19 cellular contexts compared by ENCODE assay signal in genomic region chrX:45584717-45585116, GRCh38.
A peak's percentile ranks its signal among the peaks of the same experiment; 100 is the strongest.
DNase-seq lines count a peak whose midpoint lies in the region; ATAC-seq, FAIRE-seq and TF ChIP-seq lines count a peak whose summit lies in the region.
"Had no signal": no experiment of that assay in that cellular context is flagged by ENCODE, and none has a peak within 500 bp of the region (broad histone marks: within the 10 kb centered on the region; RNA-seq: fewer than 3 reads in every experiment).

No MANE protein-coding gene starts in this region.

- H4K20me1 ChIP-seq in PC-3 (ENCODE audit: low read length): no peaks in the 10 kb centered on the region
- H4K20me1 ChIP-seq in keratinocyte (ENCODE audit: control insufficient read depth, extremely low read depth, insufficient read depth, low read length): no peaks in the 10 kb centered on the region

- no TSS peak for BruUV-seq in PC-3 (replicated peaks; lab: Mats Ljungman, UMichigan)

- no peak overlapping the region for H2AFZ ChIP-seq in PC-3 (ENCODE audit: low read length)
- H2AFZ ChIP-seq in keratinocyte (ENCODE audit: control insufficient read depth, low read length): no peak overlapping the region
- H2AFZ ChIP-seq: GM23248 had no signal

- H3K36me3 ChIP-seq in PC-3 (ENCODE audit: low read depth, low read length) (no peaks in the 10 kb centered on the region), bronchial epithelial cell (ENCODE audit: control insufficient read depth, insufficient read depth, low read length) (no peaks in the 10 kb centered on the region), keratinocyte (ENCODE audit: control insufficient read depth in 2 of 2, extremely low read depth in 1 of 2, insufficient read depth in 2 of 2, low read length in 2 of 2) (no peaks in the 10 kb centered on the region)
- H3K36me3 ChIP-seq: BE2C, HAP-1 had no signal

- ATAC-seq in PC-3: no peak
- ATAC-seq in HG03457 (IDR thresholded peaks at IDR 0.05; ENCODE audit: unreplicated experiment): no peak

- no peaks in the 10 kb centered on the region for H3K9me1 ChIP-seq in keratinocyte (ENCODE audit: control insufficient read depth, extremely low read depth, insufficient read depth, low read length)

- no peaks in the 10 kb centered on the region for H3F3A ChIP-seq in PC-3 (ENCODE audit: low read length, unreplicated experiment)

- H3K4me1 ChIP-seq in PC-3 (ENCODE audit: insufficient read depth, low read length) (no peaks in the 10 kb centered on the region), keratinocyte (ENCODE audit: control insufficient read depth, extremely low read depth, insufficient read depth, low read length) (peaks cover 14% of the 10 kb centered on the region)
- H3K4me1 ChIP-seq: BE2C, HAP-1 had no signal

- H3K9ac ChIP-seq in PC-3 (ENCODE audit: low read length): no peak overlapping the region
- no peak overlapping the region for H3K9ac ChIP-seq in keratinocyte (ENCODE audit: control insufficient read depth, extremely low read depth, insufficient read depth, low read length)
- H3K9ac ChIP-seq: GM23248 had no signal

- H3K9me3 ChIP-seq in PC-3 (ENCODE audit: low read length) (no peaks in the 10 kb centered on the region), keratinocyte (ENCODE audit: control insufficient read depth, low read depth, low read length) (no peaks in the 10 kb centered on the region)
- H3K9me3 ChIP-seq: BE2C, HAP-1 had no signal

- TF ChIP-seq CTCF in PC-3 (conservative IDR thresholded peaks at IDR 0.05; ENCODE audit: low read depth, low read length): no peak
- TF ChIP-seq CTCF in bronchial epithelial cell (IDR thresholded peaks at IDR 0.05; ENCODE audit: insufficient read depth, low read length, severe bottlenecking): no peak
- no peak for TF ChIP-seq CTCF in keratinocyte (optimal IDR thresholded peaks at IDR 0.05 in 1 of 3, IDR thresholded peaks at IDR 0.05 in 1 of 3, conservative IDR thresholded peaks at IDR 0.05 in 1 of 3; ENCODE audit: extremely low read depth in 1 of 3, insufficient read depth in 2 of 3, low read length in 3 of 3)

- POLR2A ChIA-PET in PC-3 (lab: Charles Lee; ENCODE audit: unreplicated experiment): no interaction called here

- intact Hi-C loops in PC-3 (cut with micrococcal nuclease): no loop called here

- H3K79me2 ChIP-seq in PC-3 (ENCODE audit: low read length): no peaks in the 10 kb centered on the region
- no peaks in the 10 kb centered on the region for H3K79me2 ChIP-seq in keratinocyte (ENCODE audit: control insufficient read depth, insufficient read depth, low read length)

- H3K9me2 ChIP-seq in PC-3 (replicated peaks; ENCODE audit: low read length): no peaks in the 10 kb centered on the region

- no peak overlapping the region for H3K27ac ChIP-seq in PC-3 (ENCODE audit: low read length)
- no peak overlapping the region for H3K27ac ChIP-seq in keratinocyte (ENCODE audit: control insufficient read depth, insufficient read depth, low read length)
- H3K27ac ChIP-seq: GM23248 had no signal

- H3K27me3 ChIP-seq in PC-3 (ENCODE audit: low read length): no peaks in the 10 kb centered on the region
- H3K27me3 ChIP-seq in bronchial epithelial cell (ENCODE audit: control insufficient read depth, insufficient read depth, low read length): no peaks in the 10 kb centered on the region
- no peaks in the 10 kb centered on the region for H3K27me3 ChIP-seq in keratinocyte (ENCODE audit: control insufficient read depth, extremely low read depth, insufficient read depth, low read length)
- H3K27me3 ChIP-seq: BE2C had no signal

- H3K4me3 ChIP-seq in PC-3 (ENCODE audit: low read length) (no peak overlapping the region), bronchial epithelial cell (ENCODE audit: low read depth, low read length) (no peak overlapping the region), keratinocyte (ENCODE audit: control insufficient read depth in 2 of 3, extremely low read depth in 1 of 3, insufficient read depth in 2 of 3, low read depth in 1 of 3, low read length in 3 of 3) (no peak overlapping the region)
- H3K4me3 ChIP-seq: GM23248, HAP-1 had no signal

- H3K4me2 ChIP-seq in PC-3 (ENCODE audit: low read length): no peak overlapping the region
- H3K4me2 ChIP-seq in keratinocyte (ENCODE audit: control insufficient read depth, extremely low read depth, insufficient read depth, low read depth, low read length): no peak overlapping the region

- dilution Hi-C loops in keratinocyte (cut with MboI; ENCODE audit: extremely low pct_ligation_motif_present, low sequenced_read_pairs): no loop called here

- no peak for FAIRE-seq in bronchial epithelial cell (lab: Jason Lieb, UNC)
- peak; percentile 67 for FAIRE-seq in keratinocyte (lab: Jason Lieb, UNC)
- FAIRE-seq: GM12892, GM18507, HTR-8/SVneo had no signal

- DNase-seq in HCEC 1CT: peak; percentile 3
- peak; percentile 29 for DNase-seq in PC-3
- DNase-seq in bronchial epithelial cell (ENCODE audit: low read depth): peak; percentile 92
- DNase-seq in keratinocyte (ENCODE audit: low read depth, low spot score): peak; percentile 15
- no peak for DNase-seq in DMS114 treated with DMSO at 0.1 percent for 48 hours (lab: John Stamatoyannopoulos, UW; ENCODE audit: unreplicated experiment)
- no peak for DNase-seq in NCI-H1436 (lab: John Stamatoyannopoulos, UW)
- DNase-seq: BE2C; C1 segment of cervical spinal cord; CD4-positive, CD25-positive, alpha-beta regulatory T cell; CD8-positive, alpha-beta memory T cell; DMS 273 treated with DMSO at 0.1 percent for 48 hours; DMS79; GDM1; GM23248 had no signal

- CTCF ChIA-PET in PC-3 (lab: Charles Lee): no interaction called here

Comparison
In these comparisons a context has a peak if more than half of its experiments do, and no peak if none do; other contexts are left out.
1. DNase-seq: peak in HCEC 1CT (single experiment), PC-3 (single experiment), bronchial epithelial cell (single experiment) and keratinocyte (single experiment); none in DMS114 treated with DMSO at 0.1 percent for 48 hours (single experiment) and NCI-H1436 (single experiment).